In the genomic region with DNA sequence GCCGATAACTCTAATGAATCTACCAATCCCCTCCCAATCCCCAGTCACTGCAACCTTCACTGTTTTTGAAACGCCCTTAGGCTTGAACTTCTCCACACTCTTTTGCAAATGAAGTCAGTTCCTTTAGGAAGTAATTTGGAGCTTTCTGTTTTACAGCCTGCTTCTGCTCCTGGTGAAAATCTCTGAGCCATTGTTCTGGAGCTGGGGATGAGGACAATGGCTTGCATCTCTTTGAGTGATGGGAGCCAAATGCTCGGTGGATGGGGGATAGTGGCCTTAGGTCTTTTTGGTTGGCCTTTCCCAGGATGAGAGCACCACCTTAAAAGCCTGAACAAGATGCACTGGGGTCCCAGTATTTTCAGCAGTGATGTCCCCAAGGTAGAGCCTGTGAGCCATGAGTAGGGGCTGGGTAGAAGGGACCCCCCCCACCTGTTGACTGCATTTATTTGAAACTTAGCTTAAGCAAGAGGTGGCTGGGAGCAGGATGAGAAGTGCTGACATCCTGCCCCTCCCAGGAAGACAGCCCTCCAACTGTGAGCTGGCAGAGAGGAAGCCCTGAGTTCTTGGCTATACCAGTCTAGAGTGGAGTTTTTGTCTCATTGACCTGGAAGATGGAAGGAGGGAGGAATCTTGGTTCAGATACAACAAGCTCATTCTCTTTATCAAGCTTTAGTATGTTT, we compare ENCODE assay signal across 21 cellular contexts.
"Had no signal": no experiment of that assay in that cellular context is flagged by ENCODE, and none has a peak within 500 bp of the region (broad histone marks: within the 10 kb centered on the region; RNA-seq: fewer than 3 reads in every experiment).

No MANE protein-coding gene starts in this region.

- H3K27me3 ChIP-seq: breast epithelium, esophagus muscularis mucosa, foreskin keratinocyte, heart right ventricle, ovary, right lobe of liver, testis, transverse colon had no signal

- H3K4me3 ChIP-seq: breast epithelium, esophagus muscularis mucosa, heart right ventricle, ovary, right lobe of liver, testis, transverse colon had no signal

- H3K27ac ChIP-seq: breast epithelium, esophagus muscularis mucosa, foreskin keratinocyte, heart right ventricle, ovary, right lobe of liver, testis, transverse colon had no signal

- H3K4me1 ChIP-seq: breast epithelium, esophagus muscularis mucosa, right lobe of liver, testis had no signal

- DNase-seq: activated CD4-positive, alpha-beta T cell treated with anti-CD3 and anti-CD28 coated beads for 36 hours; activated CD4-positive, alpha-beta T cell treated with anti-CD3 and anti-CD28 coated beads, Interleukin-2, amount 50 U/mL, for 48 hours; activated CD4-positive, CD25-positive, alpha-beta regulatory T cell; activated effector memory CD4-positive, alpha-beta T cell treated with anti-CD3 and anti-CD28 coated beads, Interleukin-2, amount 50 U/mL, for 16 hours; activated naive CD4-positive, alpha-beta T cell treated with anti-CD3 and anti-CD28 coated beads, Interleukin-2, amount 50 U/mL, for 16 hours; central memory CD4-positive, alpha-beta T cell; effector CD4-positive, alpha-beta T cell; foreskin keratinocyte; heart right ventricle; midbrain; naive thymus-derived CD4-positive, alpha-beta T cell; ovary; right lobe of liver; stimulated activated CD4-positive, alpha-beta T cell treated with anti-CD3 and anti-CD28 coated beads, Interleukin-2, amount 100 ng/mL, for 48 hours; stimulated activated naive CD4-positive, alpha-beta T cell treated with Interleukin-2 at 50 U/mL for 16 hours; testis; transverse colon had no signal

- H3K27ac Mint-ChIP-seq: activated CD4-positive, alpha-beta T cell treated with anti-CD3 and anti-CD28 coated beads for 36 hours; dendritic cell treated with granulocyte-macrophage colony-stimulating factor and Interleukin-4, amounts not matched to agents 40 ng/mL and 50 ng/mL, for 4 days; progenitor cell of endocrine pancreas had no signal

- H3K4me3 Mint-ChIP-seq: activated CD4-positive, alpha-beta T cell treated with anti-CD3 and anti-CD28 coated beads for 36 hours; dendritic cell treated with granulocyte-macrophage colony-stimulating factor and Interleukin-4, amounts not matched to agents 40 ng/mL and 50 ng/mL, for 4 days had no signal

- H3K36me3 ChIP-seq: breast epithelium, esophagus muscularis mucosa, heart right ventricle, ovary, right lobe of liver, transverse colon had no signal

- H3K9me3 ChIP-seq: breast epithelium, esophagus muscularis mucosa, heart right ventricle, ovary, right lobe of liver, testis, transverse colon had no signal

- ATAC-seq: activated CD4-positive, alpha-beta T cell treated with anti-CD3 and anti-CD28 coated beads for 36 hours; foreskin keratinocyte; naive thymus-derived CD4-positive, alpha-beta T cell; right lobe of liver had no signal

- H3K9me3 Mint-ChIP-seq: dendritic cell treated with granulocyte-macrophage colony-stimulating factor and Interleukin-4, amounts not matched to agents 40 ng/mL and 50 ng/mL, for 4 days had no signal

- H3K27me3 Mint-ChIP-seq: dendritic cell treated with granulocyte-macrophage colony-stimulating factor and Interleukin-4, amounts not matched to agents 40 ng/mL and 50 ng/mL, for 4 days; progenitor cell of endocrine pancreas had no signal
